ENCODE assay signal across 8 cellular contexts in the genomic region with DNA sequence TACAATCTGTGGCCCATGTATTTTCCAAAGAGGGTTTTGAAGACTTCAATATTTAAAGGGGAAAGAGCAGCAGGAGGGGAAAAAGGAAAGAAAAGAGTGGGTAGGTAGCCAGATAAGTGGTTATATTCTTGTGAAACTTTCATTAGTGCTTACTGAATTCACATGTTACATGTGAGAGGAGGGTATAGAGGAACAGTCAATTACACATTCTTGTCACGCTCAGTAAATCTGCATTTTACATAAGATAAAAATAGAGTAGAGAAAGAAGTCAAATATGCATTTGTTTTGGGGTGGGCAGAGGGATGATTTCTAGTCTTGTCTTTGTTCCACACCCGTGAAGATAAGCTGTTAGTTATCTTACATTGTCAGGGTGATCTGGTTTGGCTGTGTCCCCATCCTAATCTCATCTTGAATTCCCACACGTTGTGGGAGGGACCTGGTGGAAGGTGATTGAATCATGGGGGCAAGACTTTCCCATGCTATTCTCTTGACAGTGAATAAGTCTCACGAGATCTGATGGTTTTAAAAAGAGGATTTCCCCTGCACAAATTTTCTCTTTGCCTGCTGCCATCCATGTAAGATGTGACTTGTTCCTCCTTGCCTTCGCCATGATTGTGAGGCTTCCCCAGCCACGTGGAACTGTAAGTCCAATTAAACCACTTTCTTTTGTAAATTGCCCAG.
A peak's percentile ranks its signal among the peaks of the same experiment; 100 is the strongest.
DNase-seq lines count a peak whose midpoint lies in the region; ATAC-seq, FAIRE-seq and TF ChIP-seq lines count a peak whose summit lies in the region.
"Not testable (repeated sequence)": the region's sequence is repeated elsewhere in the genome, so short reads cannot be mapped to it uniquely, and the experiment has no call there.

No MANE protein-coding gene starts in this region.

- not testable (repeated sequence) for H3K36me3 ChIP-seq in astrocyte (ENCODE audit: insufficient read depth, low read length)

- not testable (repeated sequence) for H3K27me3 ChIP-seq in CD4-positive, alpha-beta T cell (ENCODE audit: control insufficient read depth, insufficient read depth, low read length); astrocyte (ENCODE audit: insufficient read depth, low read length)

- ATAC-seq in CD4-positive, alpha-beta T cell (ENCODE audit: poor library complexity): not testable (repeated sequence)
- ATAC-seq in GM18511 (IDR thresholded peaks at IDR 0.05; ENCODE audit: unreplicated experiment) (peak; percentile 46), GM21723 (IDR thresholded peaks at IDR 0.05; ENCODE audit: unreplicated experiment) (peak; percentile 38), HG02938 (IDR thresholded peaks at IDR 0.05; ENCODE audit: unreplicated experiment) (peak; percentile 41)

- CTCF ChIA-PET in CD4-positive, alpha-beta T cell (lab: Charles Lee): not testable (repeated sequence)

- H3K27ac Mint-ChIP-seq in CD4-positive, alpha-beta T cell: peak overlapping the region; percentile 8
- H3K27ac Mint-ChIP-seq in astrocyte (ENCODE audit: unreplicated experiment) (peak overlapping the region; percentile 84), type B pancreatic cell (peak overlapping the region; percentile 85)

- POLR2A ChIA-PET in CD4-positive, alpha-beta T cell (lab: Charles Lee): not testable (repeated sequence)

- H3K9me3 ChIP-seq in CD4-positive, alpha-beta T cell (ENCODE audit: control insufficient read depth, low read length); astrocyte (ENCODE audit: insufficient read depth, low read depth, low read length): not testable (repeated sequence)

- not testable (repeated sequence) for H3K36me3 Mint-ChIP-seq in CD4-positive, alpha-beta T cell (ENCODE audit: low read depth); astrocyte (ENCODE audit: low read depth, unreplicated experiment); type B pancreatic cell

- TF ChIP-seq CTCF in CD4-positive, alpha-beta T cell (IDR thresholded peaks at IDR 0.05); astrocyte (IDR thresholded peaks at IDR 0.05; ENCODE audit: insufficient read depth, low read depth, low read length); type B pancreatic cell (conservative IDR thresholded peaks at IDR 0.05): not testable (repeated sequence)

- H3K4me1 ChIP-seq in astrocyte (ENCODE audit: insufficient read depth, low read length): not testable (repeated sequence)

- peaks cover 12% of the 10 kb centered on the region for H3K4me1 Mint-ChIP-seq in CD4-positive, alpha-beta T cell (ENCODE audit: low read depth)
- H3K4me1 Mint-ChIP-seq in astrocyte (ENCODE audit: low read depth, unreplicated experiment): peaks cover 11% of the 10 kb centered on the region
- not testable (repeated sequence) for H3K4me1 Mint-ChIP-seq in type B pancreatic cell (ENCODE audit: unreplicated experiment)

- H4K20me1 ChIP-seq in astrocyte (ENCODE audit: insufficient read depth, low read length): not testable (repeated sequence)

- not testable (repeated sequence) for H3K4me3 Mint-ChIP-seq in CD4-positive, alpha-beta T cell; astrocyte (ENCODE audit: unreplicated experiment); type B pancreatic cell

- intact Hi-C loops in CD4-positive, alpha-beta T cell (cut with DNase I, micrococcal nuclease): loop anchor here in 1 of 2 experiments (10.0 kb wide), 1 partner anchor 149 kb away; a partner anchor contains a TSS

- not testable (repeated sequence) for H3K4me2 ChIP-seq in astrocyte (ENCODE audit: low read length)

- H3K9ac ChIP-seq in astrocyte (ENCODE audit: low read length): not testable (repeated sequence)

- not testable (repeated sequence) for H3K79me2 ChIP-seq in astrocyte (ENCODE audit: insufficient read depth, low read length)

- not testable (repeated sequence) for H3K27ac ChIP-seq in CD4-positive, alpha-beta T cell (ENCODE audit: low read depth, low read length); astrocyte (ENCODE audit: low read depth, low read length)

- not testable (repeated sequence) for FAIRE-seq in astrocyte (lab: Jason Lieb, UNC)

- not testable (repeated sequence) for DNase-seq in CD4-positive, alpha-beta T cell; astrocyte (ENCODE audit: low read depth); type B pancreatic cell (ENCODE audit: extremely low spot score, unreplicated experiment)
- DNase-seq in SK-N-DZ (ENCODE audit: low spot score) (peak; percentile 8), erythroblast (lab: John Stamatoyannopoulos, UW) (peak; percentile 49 to 90)

- not testable (repeated sequence) for H3K9me3 Mint-ChIP-seq in CD4-positive, alpha-beta T cell; astrocyte (ENCODE audit: unreplicated experiment); type B pancreatic cell

- TF ChIP-seq POLR2A in erythroblast (IDR thresholded peaks at IDR 0.05; ENCODE audit: low read length): not testable (repeated sequence)

- H3K27me3 Mint-ChIP-seq in CD4-positive, alpha-beta T cell: peaks cover 12% of the 10 kb centered on the region
- not testable (repeated sequence) for H3K27me3 Mint-ChIP-seq in astrocyte (ENCODE audit: low read depth, unreplicated experiment); type B pancreatic cell

- H2AFZ ChIP-seq in astrocyte (ENCODE audit: low read depth, low read length): not testable (repeated sequence)

- not testable (repeated sequence) for H3K4me3 ChIP-seq in astrocyte (ENCODE audit: insufficient read depth, low read depth, low read length)

Comparison
In these comparisons a context has a peak if more than half of its experiments do, and no peak if none do; other contexts are left out.
1. H3K27ac Mint-ChIP-seq: peak in every context shown above with its lines; median percentile 85 in type B pancreatic cell; 84 in astrocyte; 8 in CD4-positive, alpha-beta T cell.